ENCODE assay signal across 1 cellular context in genomic region chr13:93200626-93201025, GRCh38.
A peak's percentile ranks its signal among the peaks of the same experiment; 100 is the strongest.
TF ChIP-seq lines count a peak whose summit lies in the region.

No MANE protein-coding gene starts in this region.

TF ChIP-seq in K562, 482 proteins besides CTCF, POLR2A, EP300 and RAD21 (continued from another document):
- peak; percentile 52; the same call in 1 of the 2 replicates for TF ChIP-seq CBFA2T2 (conservative IDR thresholded peaks at IDR 0.05)
- TF ChIP-seq ZNF75A (CRISPR knock-in tag; IDR thresholded peaks at IDR 0.05), result peak; percentile 19; the same call in 1 of the 2 replicates
